Comparison of ENCODE assay signal across 16 cellular contexts in the genomic region with DNA sequence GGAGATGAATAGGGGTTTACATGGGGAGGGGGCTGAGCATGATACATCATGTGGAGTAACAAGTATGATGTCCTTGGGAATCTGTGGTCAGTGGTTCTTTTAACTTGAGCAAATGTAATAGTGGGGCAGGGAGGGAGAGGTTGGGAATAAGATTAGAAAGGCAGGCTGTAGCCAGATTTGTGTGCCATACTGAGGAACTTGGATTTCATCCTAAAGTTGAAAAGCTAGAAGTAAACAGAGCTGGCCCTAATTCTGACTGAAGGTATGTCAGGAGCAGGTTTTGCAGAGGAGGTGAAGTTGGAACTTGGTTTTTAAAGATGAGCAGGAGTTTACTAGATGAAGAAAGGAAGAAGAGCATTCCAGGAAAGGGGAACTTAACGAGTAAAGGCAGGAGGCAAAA.
DNase-seq lines count a peak whose midpoint lies in the region; ATAC-seq and TF ChIP-seq lines count a peak whose summit lies in the region.
"Had no signal": no experiment of that assay in that cellular context is flagged by ENCODE, and none has a peak within 500 bp of the region (broad histone marks: within the 10 kb centered on the region; RNA-seq: fewer than 3 reads in every experiment).

No MANE protein-coding gene starts in this region.

- DNase-seq in activated CD8-positive, alpha-beta T cell treated with anti-CD3 and anti-CD28 coated beads for 36 hours, result no peak
- DNase-seq in activated CD8-positive, alpha-beta T cell treated with anti-CD3 and anti-CD28 coated beads, Interleukin-2, amount 10 ng/mL, durations not matched to agents 7 days and 5 days, result no peak
- no peak for DNase-seq in CD8-positive, alpha-beta memory T cell
- DNase-seq in central memory CD8-positive, alpha-beta T cell (ENCODE audit: low spot score in 2 of 2), result no peak
- no peak for DNase-seq in stimulated activated effector memory CD8-positive, alpha-beta T cell treated with anti-CD3 and anti-CD28 coated beads, Interleukin-12 subunit alpha, Interleukin-12 subunit beta, amount 100 ng/mL, for 72 hours (ENCODE audit: low spot score in 2 of 2)
- DNase-seq in neural progenitor cell (ENCODE audit: low spot score) (no peak), NK-92 (lab: John Stamatoyannopoulos, UW; ENCODE audit: unreplicated experiment) (no peak)
- DNase-seq: 8988T, NCI-H1105, NCI-H2081 treated with DMSO at 0.1 percent for 48 hours, NCI-H510A treated with DMSO at 0.1 percent for 48 hours, NCI-H774, OCI-M1, Right ventricle myocardium superior had no signal

- H4K20me1 ChIP-seq in neural progenitor cell (ENCODE audit: low read depth), result no peaks in the 10 kb centered on the region

- H3F3A ChIP-seq in neural progenitor cell (ENCODE audit: low read depth), result no peaks in the 10 kb centered on the region

- no peak overlapping the region for H3K4me2 ChIP-seq in neural progenitor cell

- no peak overlapping the region for H3K4me3 Mint-ChIP-seq in activated CD8-positive, alpha-beta T cell treated with anti-CD3 and anti-CD28 coated beads for 36 hours
- no peak overlapping the region for H3K4me3 Mint-ChIP-seq in activated CD8-positive, alpha-beta T cell treated with anti-CD3 and anti-CD28 coated beads, Interleukin-2, amount 10 ng/mL, durations not matched to agents 7 days and 5 days
- peak overlapping the region in 1 of 7 donors; percentile 25 for H3K4me3 Mint-ChIP-seq in CD8-positive, alpha-beta memory T cell
- H3K4me3 Mint-ChIP-seq in central memory CD8-positive, alpha-beta T cell, result no peak overlapping the region
- no peak overlapping the region for H3K4me3 Mint-ChIP-seq in stimulated activated effector memory CD8-positive, alpha-beta T cell treated with anti-CD3 and anti-CD28 coated beads, Interleukin-12 subunit alpha, Interleukin-12 subunit beta, amount 100 ng/mL, for 72 hours
- H3K4me3 Mint-ChIP-seq in neural progenitor cell, result no peak overlapping the region

- H3K27ac Mint-ChIP-seq in activated CD8-positive, alpha-beta T cell treated with anti-CD3 and anti-CD28 coated beads for 36 hours, result peak overlapping the region; percentile 47
- no peak overlapping the region for H3K27ac Mint-ChIP-seq in activated CD8-positive, alpha-beta T cell treated with anti-CD3 and anti-CD28 coated beads, Interleukin-2, amount 10 ng/mL, durations not matched to agents 7 days and 5 days
- peak overlapping the region in 6 of 8 donors; percentile 28 to 92 (median 56) for H3K27ac Mint-ChIP-seq in CD8-positive, alpha-beta memory T cell
- peak overlapping the region; percentile 4 for H3K27ac Mint-ChIP-seq in central memory CD8-positive, alpha-beta T cell (ENCODE audit: low read depth)
- peak overlapping the region; percentile 1 for H3K27ac Mint-ChIP-seq in stimulated activated effector memory CD8-positive, alpha-beta T cell treated with anti-CD3 and anti-CD28 coated beads, Interleukin-12 subunit alpha, Interleukin-12 subunit beta, amount 100 ng/mL, for 72 hours
- no peak overlapping the region for H3K27ac Mint-ChIP-seq in neural progenitor cell

- peaks cover 12% of the 10 kb centered on the region for H3K36me3 Mint-ChIP-seq in activated CD8-positive, alpha-beta T cell treated with anti-CD3 and anti-CD28 coated beads for 36 hours (ENCODE audit: low read depth)
- H3K36me3 Mint-ChIP-seq in activated CD8-positive, alpha-beta T cell treated with anti-CD3 and anti-CD28 coated beads, Interleukin-2, amount 10 ng/mL, durations not matched to agents 7 days and 5 days (ENCODE audit: low read depth), result peaks cover 34% of the 10 kb centered on the region
- H3K36me3 Mint-ChIP-seq in CD8-positive, alpha-beta memory T cell, result peaks cover 0 to 14% (median 5%) of the 10 kb centered on the region in 3 donors
- peaks cover 2% of the 10 kb centered on the region for H3K36me3 Mint-ChIP-seq in central memory CD8-positive, alpha-beta T cell (ENCODE audit: insufficient read depth)
- H3K36me3 Mint-ChIP-seq in stimulated activated effector memory CD8-positive, alpha-beta T cell treated with anti-CD3 and anti-CD28 coated beads, Interleukin-12 subunit alpha, Interleukin-12 subunit beta, amount 100 ng/mL, for 72 hours, result no peaks in the 10 kb centered on the region
- peaks cover 2% of the 10 kb centered on the region for H3K36me3 Mint-ChIP-seq in neural progenitor cell

- no peaks in the 10 kb centered on the region for H3K9me3 ChIP-seq in CD8-positive, alpha-beta memory T cell (ENCODE audit: low read length)
- peaks cover 8% of the 10 kb centered on the region for H3K9me3 ChIP-seq in neural progenitor cell (ENCODE audit: low read depth)

- no peak overlapping the region for H3K4me3 ChIP-seq in CD8-positive, alpha-beta memory T cell (ENCODE audit: low read length)
- no peak overlapping the region for H3K4me3 ChIP-seq in neural progenitor cell
- H3K4me3 ChIP-seq: K562 had no signal

- peaks cover 59% of the 10 kb centered on the region for H3K4me1 ChIP-seq in CD8-positive, alpha-beta memory T cell (ENCODE audit: insufficient read depth, low read length)
- H3K4me1 ChIP-seq in neural progenitor cell, result peaks cover 3% of the 10 kb centered on the region

- H3K79me2 ChIP-seq in neural progenitor cell (ENCODE audit: low read depth), result no peaks in the 10 kb centered on the region

- H3K27ac ChIP-seq in CD8-positive, alpha-beta memory T cell (ENCODE audit: low read depth, low read length), result no peak overlapping the region
- H3K27ac ChIP-seq in neural progenitor cell, result no peak overlapping the region

- no peaks in the 10 kb centered on the region for H3K27me3 Mint-ChIP-seq in activated CD8-positive, alpha-beta T cell treated with anti-CD3 and anti-CD28 coated beads for 36 hours
- no peaks in the 10 kb centered on the region for H3K27me3 Mint-ChIP-seq in activated CD8-positive, alpha-beta T cell treated with anti-CD3 and anti-CD28 coated beads, Interleukin-2, amount 10 ng/mL, durations not matched to agents 7 days and 5 days (ENCODE audit: low read depth)
- no peaks in the 10 kb centered on the region for H3K27me3 Mint-ChIP-seq in CD8-positive, alpha-beta memory T cell
- no peaks in the 10 kb centered on the region for H3K27me3 Mint-ChIP-seq in central memory CD8-positive, alpha-beta T cell
- H3K27me3 Mint-ChIP-seq in neural progenitor cell (ENCODE audit: insufficient read depth, low read depth), result no peaks in the 10 kb centered on the region

- no peak overlapping the region for H3K9ac ChIP-seq in neural progenitor cell

- POLR2A ChIA-PET in activated CD8-positive, alpha-beta T cell treated with anti-CD3 and anti-CD28 coated beads for 36 hours (lab: Charles Lee), result interaction anchor here (0.6 kb wide), 1 partner anchor 140 kb away, joined by 3 read pairs; no protein-coding TSS in a partner anchor
- POLR2A ChIA-PET in activated CD8-positive, alpha-beta T cell treated with anti-CD3 and anti-CD28 coated beads, Interleukin-2, amount 10 ng/mL, durations not matched to agents 7 days and 5 days (lab: Charles Lee), result no interaction called here
- POLR2A ChIA-PET in CD8-positive, alpha-beta memory T cell (lab: Charles Lee), result no interaction called here

- no peaks in the 10 kb centered on the region for H3K27me3 ChIP-seq in CD8-positive, alpha-beta memory T cell (ENCODE audit: insufficient read depth, low read length, poor library complexity, severe bottlenecking)
- peaks cover 18% of the 10 kb centered on the region for H3K27me3 ChIP-seq in neural progenitor cell

- no peak for ATAC-seq in activated CD8-positive, alpha-beta T cell treated with anti-CD3 and anti-CD28 coated beads for 36 hours
- ATAC-seq in activated CD8-positive, alpha-beta T cell treated with anti-CD3 and anti-CD28 coated beads, Interleukin-2, amount 10 ng/mL, durations not matched to agents 7 days and 5 days, result no peak
- no peak for ATAC-seq in central memory CD8-positive, alpha-beta T cell (replicated peaks; ENCODE audit: extremely low read depth, poor library complexity, severe bottlenecking)
- no peak for ATAC-seq in stimulated activated effector memory CD8-positive, alpha-beta T cell treated with anti-CD3 and anti-CD28 coated beads, Interleukin-12 subunit alpha, Interleukin-12 subunit beta, amount 100 ng/mL, for 72 hours
- no peak for ATAC-seq in HG03342 (IDR thresholded peaks at IDR 0.05; ENCODE audit: unreplicated experiment)

- no peaks in the 10 kb centered on the region for H3K9me3 Mint-ChIP-seq in activated CD8-positive, alpha-beta T cell treated with anti-CD3 and anti-CD28 coated beads for 36 hours
- H3K9me3 Mint-ChIP-seq in activated CD8-positive, alpha-beta T cell treated with anti-CD3 and anti-CD28 coated beads, Interleukin-2, amount 10 ng/mL, durations not matched to agents 7 days and 5 days (ENCODE audit: insufficient read depth), result no peaks in the 10 kb centered on the region
- no peaks in the 10 kb centered on the region for H3K9me3 Mint-ChIP-seq in CD8-positive, alpha-beta memory T cell
- no peaks in the 10 kb centered on the region for H3K9me3 Mint-ChIP-seq in central memory CD8-positive, alpha-beta T cell
- H3K9me3 Mint-ChIP-seq in stimulated activated effector memory CD8-positive, alpha-beta T cell treated with anti-CD3 and anti-CD28 coated beads, Interleukin-12 subunit alpha, Interleukin-12 subunit beta, amount 100 ng/mL, for 72 hours, result no peaks in the 10 kb centered on the region
- H3K9me3 Mint-ChIP-seq in neural progenitor cell, result peaks cover 3% of the 10 kb centered on the region

- TF ChIP-seq CTCF in activated CD8-positive, alpha-beta T cell treated with anti-CD3 and anti-CD28 coated beads for 36 hours (IDR thresholded peaks at IDR 0.05), result no peak
- TF ChIP-seq CTCF in neural progenitor cell (IDR thresholded peaks at IDR 0.05), result no peak

- intact Hi-C loops in activated CD8-positive, alpha-beta T cell treated with anti-CD3 and anti-CD28 coated beads for 36 hours (cut with micrococcal nuclease), result loop anchor here (5.0 kb wide), 3 partner anchors 39 to 134 kb away; no protein-coding TSS in a partner anchor

- H3K36me3 ChIP-seq in CD8-positive, alpha-beta memory T cell (ENCODE audit: insufficient read depth, low read length), result no peaks in the 10 kb centered on the region
- H3K36me3 ChIP-seq in neural progenitor cell, result no peaks in the 10 kb centered on the region

- H2AFZ ChIP-seq in neural progenitor cell (replicated peaks), result no peak overlapping the region

- CTCF ChIA-PET in activated CD8-positive, alpha-beta T cell treated with anti-CD3 and anti-CD28 coated beads for 36 hours (lab: Charles Lee), result interaction anchor here (1.0 to 4.9 kb wide), 3 partner anchors 12 to 132 kb away, joined by 3 to 50 read pairs (median 4); partner anchors contain the start of gene STIM1
- CTCF ChIA-PET in activated CD8-positive, alpha-beta T cell treated with anti-CD3 and anti-CD28 coated beads, Interleukin-2, amount 10 ng/mL, durations not matched to agents 7 days and 5 days (lab: Charles Lee), result interaction anchor here (2.2 to 4.2 kb wide), 2 partner anchors 132 to 137 kb away, joined by 9 to 20 read pairs; partner anchors contain the start of gene STIM1
- CTCF ChIA-PET in CD8-positive, alpha-beta memory T cell (lab: Charles Lee), result no interaction called here

- H3K4me1 Mint-ChIP-seq in activated CD8-positive, alpha-beta T cell treated with anti-CD3 and anti-CD28 coated beads for 36 hours (ENCODE audit: low read depth), result peaks cover 82% of the 10 kb centered on the region
- peaks cover 90% of the 10 kb centered on the region for H3K4me1 Mint-ChIP-seq in activated CD8-positive, alpha-beta T cell treated with anti-CD3 and anti-CD28 coated beads, Interleukin-2, amount 10 ng/mL, durations not matched to agents 7 days and 5 days (ENCODE audit: low read depth)
- peaks cover 71 to 93% (median 91%) of the 10 kb centered on the region in 3 donors for H3K4me1 Mint-ChIP-seq in CD8-positive, alpha-beta memory T cell
- H3K4me1 Mint-ChIP-seq in central memory CD8-positive, alpha-beta T cell, result peaks cover 64% of the 10 kb centered on the region
- peaks cover 64% of the 10 kb centered on the region for H3K4me1 Mint-ChIP-seq in stimulated activated effector memory CD8-positive, alpha-beta T cell treated with anti-CD3 and anti-CD28 coated beads, Interleukin-12 subunit alpha, Interleukin-12 subunit beta, amount 100 ng/mL, for 72 hours
- H3K4me1 Mint-ChIP-seq in neural progenitor cell, result no peaks in the 10 kb centered on the region

Comparison
In these comparisons a context has a peak if more than half of its experiments do, and no peak if none do; other contexts are left out.
1. H3K27ac Mint-ChIP-seq: peak in activated CD8-positive, alpha-beta T cell treated with anti-CD3 and anti-CD28 coated beads for 36 hours (single experiment), CD8-positive, alpha-beta memory T cell (6 of 8), central memory CD8-positive, alpha-beta T cell (single experiment) and stimulated activated effector memory CD8-positive, alpha-beta T cell treated with anti-CD3 and anti-CD28 coated beads, Interleukin-12 subunit alpha, Interleukin-12 subunit beta, amount 100 ng/mL, for 72 hours (single experiment); none in activated CD8-positive, alpha-beta T cell treated with anti-CD3 and anti-CD28 coated beads, Interleukin-2, amount 10 ng/mL, durations not matched to agents 7 days and 5 days (single experiment) and neural progenitor cell (single experiment).